ENCODE assay signal across 8 cellular contexts in genomic region chr6:83417880-83418663, GRCh38. TPM values are rescaled to one million over a fixed set of nuclear protein-coding genes. Genes with fewer than 3 reads are reported as not detected.
DNase-seq lines count a peak whose midpoint lies in the region; ATAC-seq and TF ChIP-seq lines count a peak whose summit lies in the region.

No MANE protein-coding gene starts in this region.

- H3K4me3 Mint-ChIP-seq in progenitor cell of endocrine pancreas (ENCODE audit: low read depth): no peak overlapping the region

- peak; percentile 21 for DNase-seq in GM10248 (ENCODE audit: extremely low spot score)
- DNase-seq in RWPE1 (ENCODE audit: low spot score): peak; percentile 48
- peak; percentile 81 for DNase-seq in fibroblast of pulmonary artery (ENCODE audit: low read depth)
- DNase-seq in progenitor cell of endocrine pancreas (ENCODE audit: low spot score, unreplicated experiment): no peak
- DNase-seq in activated CD8-positive, alpha-beta memory T cell treated with anti-CD3 and anti-CD28 coated beads, Interleukin-2, amount 50 U/mL, for 4 hours: no peak
- DNase-seq in cortex of kidney (lab: John Stamatoyannopoulos, UW): no peak

- peaks cover 15% of the 10 kb centered on the region for H3K4me1 Mint-ChIP-seq in progenitor cell of endocrine pancreas (ENCODE audit: low read depth)

- H3K36me3 Mint-ChIP-seq in progenitor cell of endocrine pancreas (ENCODE audit: insufficient read depth): peaks cover 4% of the 10 kb centered on the region

- peak; percentile 65 for ATAC-seq in HG03103 (IDR thresholded peaks at IDR 0.05; ENCODE audit: low read depth, unreplicated experiment)
- no peak for ATAC-seq in HG02973 (IDR thresholded peaks at IDR 0.05; ENCODE audit: unreplicated experiment)

- H3K27ac ChIP-seq in RWPE1: no peak overlapping the region

- TF ChIP-seq CTCF in GM10248 (IDR thresholded peaks at IDR 0.05; ENCODE audit: control extremely low read depth, extremely low read depth, low read depth, missing control alignments) (peak; percentile 39), RWPE1 (conservative IDR thresholded peaks at IDR 0.05; ENCODE audit: low read depth) (peak; percentile 59), fibroblast of pulmonary artery (IDR thresholded peaks at IDR 0.05; ENCODE audit: low read length, missing control alignments) (peak; percentile 71), progenitor cell of endocrine pancreas (IDR thresholded peaks at IDR 0.05; ENCODE audit: unreplicated experiment) (peak; percentile 55)

- POLR2A ChIA-PET in GM10248 (lab: Yijun Ruan, JAX) (no interaction called here), RWPE1 (lab: Yijun Ruan, JAX; ENCODE audit: low non-redundant PET) (no interaction called here)

- H3K9me3 Mint-ChIP-seq in progenitor cell of endocrine pancreas (ENCODE audit: low read depth): no peaks in the 10 kb centered on the region

- no peak overlapping the region for H3K27ac Mint-ChIP-seq in progenitor cell of endocrine pancreas

- no peak overlapping the region for H3K4me3 ChIP-seq in fibroblast of pulmonary artery (replicated peaks; ENCODE audit: low read depth, low read length)

- CTCF ChIA-PET in GM10248 (lab: Yijun Ruan, JAX): interaction anchor here (0.6 to 7.1 kb wide), 7 partner anchors 8 to 196 kb away, joined by 3 to 57 read pairs (median 4); partner anchors contain the start of gene PRSS35
- CTCF ChIA-PET in RWPE1 (lab: Yijun Ruan, JAX): interaction anchor here (0.6 to 2.8 kb wide), 9 partner anchors 8 to 399 kb away, joined by 3 to 19 read pairs (median 4); partner anchors contain the start of genes PRSS35 and UBE3D

- H3K27me3 Mint-ChIP-seq in progenitor cell of endocrine pancreas: no peaks in the 10 kb centered on the region

RNA-seq across cellular contexts. Expression of gene ME1, which starts 12.8 kb away (rescaled TPM):
- total RNA-seq in progenitor cell of endocrine pancreas: 7.9 and 9.5 TPM in 2 replicates

Comparison
In these comparisons a context has a peak if more than half of its experiments do, and no peak if none do; other contexts are left out.
1. DNase-seq: peak in GM10248 (single experiment), RWPE1 (single experiment) and fibroblast of pulmonary artery (single experiment); none in progenitor cell of endocrine pancreas (single experiment), activated CD8-positive, alpha-beta memory T cell treated with anti-CD3 and anti-CD28 coated beads, Interleukin-2, amount 50 U/mL, for 4 hours (single experiment) and cortex of kidney (single experiment).
2. Peak in every context shown above with its lines, with median percentiles within 50 percentile points of each other: CTCF ChIP-seq.